Comparison of ENCODE assay signal across 34 cellular contexts in the genomic region with DNA sequence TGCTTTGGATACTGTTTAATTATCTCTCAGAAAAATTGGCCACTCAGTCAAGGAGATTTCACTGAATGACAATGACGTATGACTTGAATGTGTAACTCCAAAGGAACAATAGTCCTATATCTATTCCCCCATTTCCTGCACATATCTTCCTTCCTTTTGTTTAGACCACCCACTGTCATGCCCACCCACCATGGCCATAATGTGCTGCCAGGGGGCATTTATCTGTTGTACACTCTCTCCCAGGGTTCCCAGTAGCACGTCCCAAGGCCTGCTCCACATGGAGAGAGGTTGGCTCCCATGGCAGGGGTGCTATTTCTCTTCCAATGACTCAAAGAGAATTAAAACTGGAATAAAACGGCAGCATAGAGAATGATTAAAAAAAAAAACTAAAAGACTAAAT.
"Had no signal": no experiment of that assay in that cellular context is flagged by ENCODE, and none has a peak within 500 bp of the region (broad histone marks: within the 10 kb centered on the region; RNA-seq: fewer than 3 reads in every experiment).

No MANE protein-coding gene starts in this region.

- H3K4me3 Mint-ChIP-seq: activated CD4-positive, alpha-beta memory T cell treated with anti-CD3 and anti-CD28 coated beads for 36 hours; activated CD4-positive, alpha-beta T cell treated with anti-CD3 and anti-CD28 coated beads for 36 hours; activated CD4-positive, alpha-beta T cell treated with anti-CD3 and anti-CD28 coated beads, Interleukin-2, amount 10 ng/mL, durations not matched to agents 24 days and 14 days; activated CD8-positive, alpha-beta memory T cell treated with anti-CD3 and anti-CD28 coated beads, Interleukin-2, amount 10 ng/mL, durations not matched to agents 7 days and 5 days; activated CD8-positive, alpha-beta T cell treated with anti-CD3 and anti-CD28 coated beads, Interleukin-2, amount 10 ng/mL, durations not matched to agents 7 days and 5 days; activated naive CD4-positive, alpha-beta T cell treated with anti-CD3 and anti-CD28 coated beads, Interleukin-2, amount 10 ng/mL, durations not matched to agents 7 days and 5 days; activated naive CD8-positive, alpha-beta T cell treated with anti-CD3 and anti-CD28 coated beads, Interleukin-2, amount 10 ng/mL, durations not matched to agents 7 days and 5 days; activated T-helper 1 cell treated with anti-CD3 and anti-CD28 coated beads, Interleukin-12 subunit alpha, Interleukin-12 subunit beta, Interleukin-2, Interleukin-4 antibody, amounts not matched to agents 30 ng/mL and 10 ng/mL and 1 ng/mL, durations not matched to agents 14 hours and 24 hours and 36 hours; brain; dendritic cell treated with granulocyte-macrophage colony-stimulating factor and Interleukin-4, amounts not matched to agents 40 ng/mL and 50 ng/mL, for 4 days; endodermal cell had no signal

- H3K27me3 Mint-ChIP-seq: activated CD4-positive, alpha-beta T cell treated with anti-CD3 and anti-CD28 coated beads for 36 hours; activated CD4-positive, alpha-beta T cell treated with anti-CD3 and anti-CD28 coated beads, Interleukin-2, amount 10 ng/mL, durations not matched to agents 24 days and 14 days; activated CD8-positive, alpha-beta memory T cell treated with anti-CD3 and anti-CD28 coated beads, Interleukin-2, amount 10 ng/mL, durations not matched to agents 7 days and 5 days; dendritic cell treated with granulocyte-macrophage colony-stimulating factor and Interleukin-4, amounts not matched to agents 40 ng/mL and 50 ng/mL, for 4 days had no signal

- H3K4me1 ChIP-seq: ascending aorta, breast epithelium, colonic mucosa, esophagus muscularis mucosa, gastrocnemius medialis had no signal

- H3K4me3 ChIP-seq: ascending aorta, breast epithelium, cardiac muscle cell, colonic mucosa, dorsolateral prefrontal cortex, esophagus muscularis mucosa, gastrocnemius medialis had no signal

- H3K27me3 ChIP-seq: ascending aorta, breast epithelium, cardiac muscle cell, colonic mucosa, dorsolateral prefrontal cortex, esophagus muscularis mucosa, foreskin keratinocyte, gastrocnemius medialis had no signal

- H3K4me1 Mint-ChIP-seq: brain had no signal

- H3K27ac Mint-ChIP-seq: activated CD4-positive, alpha-beta memory T cell treated with anti-CD3 and anti-CD28 coated beads for 36 hours; activated CD4-positive, alpha-beta T cell treated with anti-CD3 and anti-CD28 coated beads for 36 hours; activated CD4-positive, alpha-beta T cell treated with anti-CD3 and anti-CD28 coated beads, Interleukin-2, amount 10 ng/mL, durations not matched to agents 24 days and 14 days; activated CD8-positive, alpha-beta memory T cell treated with anti-CD3 and anti-CD28 coated beads, Interleukin-2, amount 10 ng/mL, durations not matched to agents 7 days and 5 days; activated CD8-positive, alpha-beta T cell treated with anti-CD3 and anti-CD28 coated beads, Interleukin-2, amount 10 ng/mL, durations not matched to agents 7 days and 5 days; activated naive CD4-positive, alpha-beta T cell treated with anti-CD3 and anti-CD28 coated beads, Interleukin-2, amount 10 ng/mL, durations not matched to agents 7 days and 5 days; activated naive CD4-positive, alpha-beta T cell treated with anti-CD3 and anti-CD28 coated beads, Interleukin-2, amount 50 U/mL, for 72 hours; activated naive CD8-positive, alpha-beta T cell treated with anti-CD3 and anti-CD28 coated beads, Interleukin-2, amount 10 ng/mL, durations not matched to agents 7 days and 5 days; activated T-helper 1 cell treated with anti-CD3 and anti-CD28 coated beads, Interleukin-12 subunit alpha, Interleukin-12 subunit beta, Interleukin-2, Interleukin-4 antibody, amounts not matched to agents 30 ng/mL and 10 ng/mL and 1 ng/mL, durations not matched to agents 14 hours and 24 hours and 36 hours; activated T-helper 2 cell treated with anti-CD3 and anti-CD28 coated beads, Interferon-gamma antibody, Interleukin-2, Interleukin-4, amounts not matched to agents 10 μg/mL and 5 μg/mL and 100 μg/mL, durations not matched to agents 14 hours and 24 hours and 36 hours; dendritic cell treated with granulocyte-macrophage colony-stimulating factor and Interleukin-4, amounts not matched to agents 40 ng/mL and 50 ng/mL, for 4 days; endodermal cell had no signal

- H3K9me3 Mint-ChIP-seq: activated CD4-positive, alpha-beta memory T cell treated with anti-CD3 and anti-CD28 coated beads for 36 hours; activated CD4-positive, alpha-beta T cell treated with anti-CD3 and anti-CD28 coated beads, Interleukin-2, amount 10 ng/mL, durations not matched to agents 24 days and 14 days; activated naive CD4-positive, alpha-beta T cell treated with anti-CD3 and anti-CD28 coated beads, Interleukin-2, amount 10 ng/mL, durations not matched to agents 7 days and 5 days; activated naive CD4-positive, alpha-beta T cell treated with anti-CD3 and anti-CD28 coated beads, Interleukin-2, amount 50 U/mL, for 72 hours; activated naive CD8-positive, alpha-beta T cell treated with anti-CD3 and anti-CD28 coated beads, Interleukin-2, amount 10 ng/mL, durations not matched to agents 7 days and 5 days; activated T-helper 1 cell treated with anti-CD3 and anti-CD28 coated beads, Interleukin-12 subunit alpha, Interleukin-12 subunit beta, Interleukin-2, Interleukin-4 antibody, amounts not matched to agents 30 ng/mL and 10 ng/mL and 1 ng/mL, durations not matched to agents 14 hours and 24 hours and 36 hours; activated T-helper 2 cell treated with anti-CD3 and anti-CD28 coated beads, Interferon-gamma antibody, Interleukin-2, Interleukin-4, amounts not matched to agents 10 μg/mL and 5 μg/mL and 100 μg/mL, durations not matched to agents 14 hours and 24 hours and 36 hours; brain; dendritic cell treated with granulocyte-macrophage colony-stimulating factor and Interleukin-4, amounts not matched to agents 40 ng/mL and 50 ng/mL, for 4 days; endodermal cell had no signal

- H3K9me3 ChIP-seq: ascending aorta, breast epithelium, colonic mucosa, esophagus muscularis mucosa, gastrocnemius medialis had no signal

- H3K36me3 ChIP-seq: ascending aorta, breast epithelium, cardiac muscle cell, colonic mucosa, esophagus muscularis mucosa, gastrocnemius medialis had no signal

- H3K36me3 Mint-ChIP-seq: activated CD4-positive, alpha-beta memory T cell treated with anti-CD3 and anti-CD28 coated beads for 36 hours; activated CD8-positive, alpha-beta memory T cell treated with anti-CD3 and anti-CD28 coated beads, Interleukin-2, amount 10 ng/mL, durations not matched to agents 7 days and 5 days; activated naive CD4-positive, alpha-beta T cell treated with anti-CD3 and anti-CD28 coated beads, Interleukin-2, amount 10 ng/mL, durations not matched to agents 7 days and 5 days; activated naive CD4-positive, alpha-beta T cell treated with anti-CD3 and anti-CD28 coated beads, Interleukin-2, amount 50 U/mL, for 72 hours; activated naive CD8-positive, alpha-beta T cell treated with anti-CD3 and anti-CD28 coated beads, Interleukin-2, amount 10 ng/mL, durations not matched to agents 7 days and 5 days; brain had no signal

- H3K27ac ChIP-seq: ascending aorta, breast epithelium, cardiac muscle cell, colonic mucosa, dorsolateral prefrontal cortex, esophagus muscularis mucosa, foreskin keratinocyte, gastrocnemius medialis had no signal

- DNase-seq: activated CD4-positive, alpha-beta memory T cell treated with anti-CD3 and anti-CD28 coated beads for 36 hours; activated CD4-positive, alpha-beta T cell treated with anti-CD3 and anti-CD28 coated beads for 36 hours; activated CD4-positive, alpha-beta T cell treated with anti-CD3 and anti-CD28 coated beads, Interleukin-2, amount 10 ng/mL, durations not matched to agents 24 days and 14 days; activated CD4-positive, CD25-positive, alpha-beta regulatory T cell; activated CD4-positive, CD25-positive, alpha-beta regulatory T cell treated with anti-CD3 and anti-CD28 coated beads, Interleukin-2, amount 50 U/mL, for 72 hours; activated CD8-positive, alpha-beta memory T cell treated with anti-CD3 and anti-CD28 coated beads, Interleukin-2, amount 10 ng/mL, durations not matched to agents 7 days and 5 days; activated CD8-positive, alpha-beta memory T cell treated with anti-CD3 and anti-CD28 coated beads, Interleukin-2, amount 50 U/mL, for 4 hours; activated CD8-positive, alpha-beta T cell treated with anti-CD3 and anti-CD28 coated beads, Interleukin-2, amount 10 ng/mL, durations not matched to agents 7 days and 5 days; activated gamma-delta T cell; activated naive CD4-positive, alpha-beta T cell; activated naive CD4-positive, alpha-beta T cell treated with anti-CD3 and anti-CD28 coated beads, Interleukin-2, amount 10 ng/mL, durations not matched to agents 7 days and 5 days; activated naive CD8-positive, alpha-beta T cell treated with anti-CD3 and anti-CD28 coated beads, Interleukin-2, amount 10 ng/mL, durations not matched to agents 7 days and 5 days; activated T-cell treated with anti-CD3 and anti-CD28 coated beads, Interleukin-2, amount 50 U/mL, for 1 hour; activated T-cell treated with anti-CD3 and anti-CD28 coated beads, Interleukin-2, amount 50 U/mL, for 48 hours; central memory CD4-positive, alpha-beta T cell; cerebellar nuclear complex; colonic mucosa; dorsolateral prefrontal cortex; effector memory CD4-positive, alpha-beta T cell; erythroblast; foreskin keratinocyte; gastrocnemius medialis; glutamatergic neuron; T-helper 2 cell had no signal
